16 cellular contexts compared by ENCODE assay signal in the genomic region with DNA sequence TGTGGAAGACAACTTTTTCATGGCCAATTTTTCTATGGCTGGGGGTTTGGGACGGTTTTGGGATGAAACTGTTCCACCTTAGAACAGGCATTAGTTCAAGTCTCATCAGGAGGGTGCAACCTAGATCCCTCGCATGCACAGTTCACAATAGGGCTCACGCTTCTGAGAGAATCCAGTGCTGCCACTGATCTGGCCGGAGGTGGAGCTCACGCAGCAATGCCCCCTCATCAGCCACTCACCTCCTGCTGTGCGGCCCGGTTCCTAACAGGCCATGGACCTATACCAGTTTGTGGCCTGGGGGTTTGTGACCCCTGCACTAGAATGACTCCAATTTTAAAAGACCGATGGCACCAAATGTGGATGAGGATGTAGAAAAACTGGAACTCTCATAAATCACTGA.
DNase-seq lines count a peak whose midpoint lies in the region; ATAC-seq and TF ChIP-seq lines count a peak whose summit lies in the region.
"Had no signal": no experiment of that assay in that cellular context is flagged by ENCODE, and none has a peak within 500 bp of the region (broad histone marks: within the 10 kb centered on the region; RNA-seq: fewer than 3 reads in every experiment).

No MANE protein-coding gene starts in this region.

- in situ Hi-C loops in G401 (cut with HindIII; ENCODE audit: low sequenced_read_pairs): no loop called here

- H3K27ac Mint-ChIP-seq in osteocyte (ENCODE audit: unreplicated experiment) (no peak overlapping the region), type B pancreatic cell (no peak overlapping the region)
- H3K27ac Mint-ChIP-seq: CD4-positive, CD25-positive, alpha-beta regulatory T cell; HFFc6 had no signal

- H3K27me3 Mint-ChIP-seq in osteocyte (ENCODE audit: unreplicated experiment) (peaks cover 2% of the 10 kb centered on the region), type B pancreatic cell (no peaks in the 10 kb centered on the region)
- H3K27me3 Mint-ChIP-seq: CD4-positive, CD25-positive, alpha-beta regulatory T cell had no signal

- H3K9me3 Mint-ChIP-seq in osteocyte (ENCODE audit: unreplicated experiment) (no peaks in the 10 kb centered on the region), type B pancreatic cell (no peaks in the 10 kb centered on the region)

- H3K36me3 Mint-ChIP-seq in osteocyte (ENCODE audit: unreplicated experiment) (no peaks in the 10 kb centered on the region), type B pancreatic cell (no peaks in the 10 kb centered on the region)
- H3K36me3 Mint-ChIP-seq: CD4-positive, CD25-positive, alpha-beta regulatory T cell had no signal

- no peaks in the 10 kb centered on the region for H3K4me1 Mint-ChIP-seq in osteocyte (ENCODE audit: unreplicated experiment)
- H3K4me1 Mint-ChIP-seq in type B pancreatic cell (ENCODE audit: unreplicated experiment): peaks cover 7% of the 10 kb centered on the region

- DNase-seq in Right ventricle myocardium superior (peak; percentile 8), Right ventricle myocardium inferior (ENCODE audit: missing footprints) (no peak), left kidney (ENCODE audit: low read depth, low spot score) (peak; percentile 0), osteocyte (ENCODE audit: extremely low spot score, unreplicated experiment) (peak; percentile 56), type B pancreatic cell (ENCODE audit: extremely low spot score, unreplicated experiment) (peak; percentile 52), AML-193 (lab: John Stamatoyannopoulos, UW) (no peak), G401 (ENCODE audit: low spot score) (no peak)
- DNase-seq: CD4-positive, CD25-positive, alpha-beta regulatory T cell; EL; HFFc6; KG1; NCI-H1417 treated with DMSO at 0.1 percent for 48 hours; NCI-H2029; NCI-H2171 treated with DMSO at 0.1 percent for 48 hours; NCI-H748 treated with DMSO at 0.1 percent for 48 hours; OCI-M1 had no signal

- no peak for TF ChIP-seq CTCF in osteocyte (IDR thresholded peaks at IDR 0.05)
- no peak for TF ChIP-seq CTCF in type B pancreatic cell (conservative IDR thresholded peaks at IDR 0.05)

- H3K4me3 Mint-ChIP-seq in osteocyte (ENCODE audit: unreplicated experiment) (no peak overlapping the region), type B pancreatic cell (no peak overlapping the region)
- H3K4me3 Mint-ChIP-seq: CD4-positive, CD25-positive, alpha-beta regulatory T cell; HFFc6 had no signal

- intact Hi-C loops in Right ventricle myocardium superior (cut with DNase I) (no loop called here), Right ventricle myocardium inferior (cut with DNase I) (no loop called here)

- ATAC-seq in Right ventricle myocardium superior (ENCODE audit: poor library complexity) (no peak), Right ventricle myocardium inferior (no peak)

Comparison
In these comparisons a context has a peak if more than half of its experiments do, and no peak if none do; other contexts are left out.
1. DNase-seq: peak in Right ventricle myocardium superior (single experiment), left kidney (single experiment), osteocyte (single experiment) and type B pancreatic cell (single experiment); none in Right ventricle myocardium inferior (single experiment), AML-193 (0 of 2) and G401 (single experiment).